In the genomic region with DNA sequence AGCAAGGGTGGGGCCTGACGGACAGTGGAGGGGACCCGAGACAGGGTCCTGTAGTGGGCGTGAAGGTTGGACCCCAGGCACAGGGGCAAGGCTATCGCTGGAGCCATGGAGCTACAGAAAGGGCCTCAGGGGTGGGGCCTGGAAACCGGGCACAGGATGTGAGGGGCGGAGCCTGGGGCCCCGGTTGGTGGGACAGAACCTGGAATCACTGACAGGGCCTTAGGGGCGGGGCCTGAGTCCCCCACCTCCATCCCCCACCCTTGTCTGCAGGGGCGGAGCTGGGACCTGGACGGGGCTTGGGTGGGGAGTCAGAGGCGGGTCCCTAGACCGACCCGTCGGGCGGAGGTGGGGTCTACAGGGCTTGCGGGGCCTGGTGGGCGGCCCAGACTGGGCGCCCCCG, we compare ENCODE assay signal across 9 cellular contexts. TPM values are rescaled to one million over a fixed set of nuclear protein-coding genes. Genes with fewer than 3 reads are reported as not detected.
DNase-seq lines count a peak whose midpoint lies in the region; ATAC-seq and TF ChIP-seq lines count a peak whose summit lies in the region.
"Had no signal": no experiment of that assay in that cellular context is flagged by ENCODE, and none has a peak within 500 bp of the region (broad histone marks: within the 10 kb centered on the region; RNA-seq: fewer than 3 reads in every experiment).

No MANE protein-coding gene starts in this region.

- H3K27me3 ChIP-seq in body of pancreas: no peaks in the 10 kb centered on the region
- no peaks in the 10 kb centered on the region for H3K27me3 ChIP-seq in layer of hippocampus (ENCODE audit: control insufficient read depth, insufficient read depth, low read length)
- peaks cover 0 to 3% (median 0%) of the 10 kb centered on the region in 5 donors for H3K27me3 ChIP-seq in subcutaneous abdominal adipose tissue (ENCODE audit: control insufficient read depth in 5 of 5, insufficient read depth in 4 of 5, low read length in 5 of 5)

- TF ChIP-seq CTCF in body of pancreas (IDR thresholded peaks at IDR 0.05): no peak
- TF ChIP-seq CTCF in GM13976 (IDR thresholded peaks at IDR 0.05; ENCODE audit: borderline replicate concordance, control extremely low read depth, extremely low read depth, insufficient read depth, missing control alignments): no peak

- H3K4me3 ChIP-seq in body of pancreas (no peak overlapping the region), subcutaneous abdominal adipose tissue (ENCODE audit: low read depth in 1 of 5, low read length in 5 of 5) (peak overlapping the region in 3 of 5 donors; percentile 44 to 57 (median 53))

- peak overlapping the region in 1 of 5 donors; percentile 47 for H3K9ac ChIP-seq in subcutaneous abdominal adipose tissue (ENCODE audit: low read length in 5 of 5)

- no peaks in the 10 kb centered on the region for H3K9me3 ChIP-seq in body of pancreas
- H3K9me3 ChIP-seq in subcutaneous abdominal adipose tissue (ENCODE audit: control insufficient read depth in 5 of 5, low read length in 5 of 5): no peaks in the 10 kb centered on the region

- intact Hi-C loops in body of pancreas (cut with DNase I): no loop called here

- DNase-seq in stimulated activated CD4-positive, alpha-beta T cell treated with anti-CD3 and anti-CD28 coated beads, Interleukin-4, amount 100 ng/mL, for 1 hour: peak; percentile 26
- DNase-seq in stimulated activated CD4-positive, alpha-beta T cell treated with anti-CD3 and anti-CD28 coated beads, Interleukin-2, amount 100 ng/mL, for 48 hours: no peak
- DNase-seq in body of pancreas (peak; percentile 39 to 76 (median 62)), GM13976 (ENCODE audit: low spot score) (no peak)

- H3K36me3 ChIP-seq in body of pancreas (replicated peaks in 1 of 2; ENCODE audit: insufficient read depth in 1 of 2, low read depth in 2 of 2) (no peaks in the 10 kb centered on the region), subcutaneous abdominal adipose tissue (ENCODE audit: control insufficient read depth in 5 of 5, insufficient read depth in 5 of 5, low read length in 5 of 5) (peaks cover 0 to 52% (median 35%) of the 10 kb centered on the region in 5 donors)

- ATAC-seq in body of pancreas (peak; percentile 40), GM19035 (IDR thresholded peaks at IDR 0.05; ENCODE audit: unreplicated experiment) (no peak), HG03378 (IDR thresholded peaks at IDR 0.05; ENCODE audit: unreplicated experiment) (no peak)

- TF ChIP-seq POLR2A in body of pancreas (IDR thresholded peaks at IDR 0.05): no peak

- WGBS in body of pancreas, 2 donors: 62 to 74% methylated on average over 5 to 17 of the region's 19 CpGs

- peak overlapping the region in 2 of 4 donors; percentile 6 to 31 for H3K27ac ChIP-seq in body of pancreas
- H3K27ac ChIP-seq in layer of hippocampus (ENCODE audit: low read depth, low read length): peak overlapping the region; percentile 46
- H3K27ac ChIP-seq in subcutaneous abdominal adipose tissue (ENCODE audit: low read depth, low read length): no peak overlapping the region

- in situ Hi-C loops in GM13976 (cut with MboI; ENCODE audit: low sequenced_read_pairs, unreplicated experiment): no loop called here

- no peaks in the 10 kb centered on the region for H3K4me1 ChIP-seq in body of pancreas
- peaks cover 0 to 25% (median 17%) of the 10 kb centered on the region in 5 donors for H3K4me1 ChIP-seq in subcutaneous abdominal adipose tissue (ENCODE audit: control insufficient read depth in 5 of 5, insufficient read depth in 5 of 5, low read length in 5 of 5)

RNA-seq across cellular contexts. Expression of a gene that starts 26.0 kb away (rescaled TPM):
- 10 to 100 TPM in 1 of 2 donors, 1 to 10 TPM in 1; 7.0 to 20.4 TPM for total RNA-seq in body of pancreas

RNA-seq across cellular contexts. Expression of a gene that starts 27.8 kb away (rescaled TPM):
- total RNA-seq in body of pancreas: 1 to 10 TPM; 3.9 to 7.6 TPM

RNA-seq across cellular contexts. Expression of a gene that starts 40.1 kb away (rescaled TPM):
- total RNA-seq in body of pancreas: under 1 TPM in 1 of 2 donors, not detected in 1; 0.66 TPM
- total RNA-seq: T-helper 2 cell treated with Interferon-gamma antibody and Interleukin-4, amounts not matched to agents 100 ng/mL and 5 ng/mL, for 36 hours had no signal

RNA-seq across cellular contexts. Expression of a gene that starts 49.6 kb away (rescaled TPM):
- not detected for total RNA-seq in body of pancreas
- total RNA-seq: T-helper 2 cell treated with Interferon-gamma antibody and Interleukin-4, amounts not matched to agents 100 ng/mL and 5 ng/mL, for 36 hours had no signal

RNA-seq across cellular contexts. Expression of a gene that starts 53.3 kb away (rescaled TPM):
- total RNA-seq in body of pancreas: 1 to 10 TPM; 1.3 to 3.6 TPM

Comparison
In these comparisons a context has a peak if more than half of its experiments do, and no peak if none do; other contexts are left out.
1. DNase-seq: peak in stimulated activated CD4-positive, alpha-beta T cell treated with anti-CD3 and anti-CD28 coated beads, Interleukin-4, amount 100 ng/mL, for 1 hour (single experiment) and body of pancreas (4 of 4); none in stimulated activated CD4-positive, alpha-beta T cell treated with anti-CD3 and anti-CD28 coated beads, Interleukin-2, amount 100 ng/mL, for 48 hours (0 of 2) and GM13976 (single experiment).
2. H3K4me3 ChIP-seq: peak in subcutaneous abdominal adipose tissue (3 of 5); none in body of pancreas (0 of 2).